ENCODE assay signal across 8 cellular contexts in genomic region chr1:84271452-84272273, GRCh38. TPM values are rescaled to one million over a fixed set of nuclear protein-coding genes. Genes with fewer than 3 reads are reported as not detected.
DNase-seq lines count a peak whose midpoint lies in the region; ATAC-seq, FAIRE-seq and TF ChIP-seq lines count a peak whose summit lies in the region.

No MANE protein-coding gene starts in this region.

- no peaks in the 10 kb centered on the region for H3K36me3 ChIP-seq in muscle layer of duodenum (ENCODE audit: control insufficient read depth in 1 of 2, insufficient read depth in 2 of 2, low read length in 2 of 2)

- DNase-seq in GM12892 (ENCODE audit: insufficient read length): no peak
- peak; percentile 18 to 74 for DNase-seq in HL-60 (ENCODE audit: low read depth in 1 of 2, low spot score in 1 of 2)
- DNase-seq in middle frontal gyrus (ENCODE audit: extremely low spot score, low spot score): no peak
- no peak for DNase-seq in HUDEP-2 (lab: John Stamatoyannopoulos, UW; ENCODE audit: unreplicated experiment in 76 of 76)
- no peak for DNase-seq in NCI-H1105 (lab: John Stamatoyannopoulos, UW)

- H3K27ac ChIP-seq in HL-60 (replicated peaks): peak overlapping the region; percentile 96
- peak overlapping the region; percentile 87 for H3K27ac ChIP-seq in VCaP
- H3K27ac ChIP-seq in muscle layer of duodenum (ENCODE audit: low read length): peak overlapping the region; percentile 78

- H3K9me3 ChIP-seq in muscle layer of duodenum (ENCODE audit: control insufficient read depth in 1 of 2, low read length in 2 of 2): peaks cover 0 to 2% of the 10 kb centered on the region in 2 donors

- FAIRE-seq in GM12892 (lab: Jason Lieb, UNC): peak; percentile 80

- peak; percentile 98 for ATAC-seq in GM21529 (IDR thresholded peaks at IDR 0.05; ENCODE audit: unreplicated experiment)

- H3K4me1 ChIP-seq in muscle layer of duodenum (ENCODE audit: control insufficient read depth in 1 of 2, insufficient read depth in 2 of 2, low read length in 2 of 2): peaks cover 0 to 9% of the 10 kb centered on the region in 2 donors

- TF ChIP-seq CTCF in HL-60 (IDR thresholded peaks at IDR 0.05; ENCODE audit: insufficient read depth, low read length) (no peak), VCaP (conservative IDR thresholded peaks at IDR 0.05) (no peak)

- TF ChIP-seq POLR2A in GM12892 (IDR thresholded peaks at IDR 0.05; ENCODE audit: low read depth, low read length): no peak

- H3K4me3 ChIP-seq in HL-60 (replicated peaks; ENCODE audit: insufficient read depth, low read length) (no peak overlapping the region), muscle layer of duodenum (ENCODE audit: low read depth in 1 of 2, low read length in 2 of 2) (no peak overlapping the region)

- H3K27me3 ChIP-seq in HL-60 (ENCODE audit: insufficient read depth, poor library complexity, severe bottlenecking) (no peaks in the 10 kb centered on the region), muscle layer of duodenum (ENCODE audit: low read depth, low read length) (no peaks in the 10 kb centered on the region)

RNA-seq across cellular contexts. Expression of gene SAMD13, which starts 29.8 kb away (rescaled TPM):
- polyA plus RNA-seq in GM12892 (2012; ENCODE audit: missing spikeins): not detected

Comparison
In these comparisons a context has a peak if more than half of its experiments do, and no peak if none do; other contexts are left out.
1. DNase-seq: peak in HL-60 (2 of 2); none in GM12892 (single experiment), middle frontal gyrus (single experiment), HUDEP-2 (0 of 76) and NCI-H1105 (single experiment).
2. Peak in every context shown above with its lines, with median percentiles within 50 percentile points of each other: H3K27ac ChIP-seq.